15 cellular contexts compared by ENCODE assay signal in the genomic region with DNA sequence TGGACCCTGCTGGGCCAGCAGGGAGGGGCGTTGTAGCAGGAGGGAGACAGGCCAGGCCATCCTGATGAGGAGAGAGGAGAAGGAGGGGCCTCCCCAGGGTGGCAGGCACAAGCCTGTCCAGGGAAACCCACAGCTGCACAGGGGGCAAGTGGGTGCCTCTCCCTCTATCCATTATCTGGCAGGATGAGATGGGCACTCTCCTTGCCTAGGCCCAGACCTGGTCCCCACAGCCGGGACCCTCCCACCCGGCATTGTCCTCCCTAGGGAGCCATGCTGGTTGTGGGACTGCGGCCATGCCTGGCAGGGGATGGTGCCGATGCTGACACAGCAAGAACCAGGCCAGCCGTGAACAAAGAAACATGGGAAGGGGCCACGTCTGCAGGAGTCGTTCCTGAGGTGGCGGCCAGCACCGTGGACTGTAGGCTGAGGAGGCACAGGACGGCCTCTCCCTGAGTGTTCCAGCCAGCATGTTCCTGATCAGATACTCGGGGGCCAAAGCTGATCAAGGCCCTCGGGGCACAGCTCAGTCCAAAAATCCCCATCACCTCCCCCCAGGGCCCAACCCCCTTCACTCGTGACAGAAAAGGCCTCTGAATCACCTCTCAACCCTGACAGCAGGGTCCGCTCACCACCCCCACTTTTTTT. TPM values are rescaled to one million over a fixed set of nuclear protein-coding genes. Genes with fewer than 3 reads are reported as not detected.
DNase-seq lines count a peak whose midpoint lies in the region; FAIRE-seq and TF ChIP-seq lines count a peak whose summit lies in the region.
"Had no signal": no experiment of that assay in that cellular context is flagged by ENCODE, and none has a peak within 500 bp of the region (broad histone marks: within the 10 kb centered on the region; RNA-seq: fewer than 3 reads in every experiment).

No MANE protein-coding gene starts in this region.

- FAIRE-seq in GM12891 (lab: Jason Lieb, UNC), result peak; percentile 33

- CTCF ChIA-PET in HEK293T (lab: Yijun Ruan, JAX), result interaction anchor here (1.0 kb wide), 1 partner anchor 245 kb away, joined by 3 read pairs; no protein-coding TSS in a partner anchor

- peak overlapping the region; percentile 99 for H3K27ac ChIP-seq in KOPT-K1 (ENCODE audit: low read depth, low read length, poor library complexity, severe bottlenecking)
- H3K27ac ChIP-seq: adrenal gland had no signal

- H3K36me3 Mint-ChIP-seq in dendritic cell treated with granulocyte-macrophage colony-stimulating factor and Interleukin-4, amounts not matched to agents 40 ng/mL and 50 ng/mL, for 4 days (ENCODE audit: low read depth), result no peaks in the 10 kb centered on the region

- H3K4me1 Mint-ChIP-seq in dendritic cell treated with granulocyte-macrophage colony-stimulating factor and Interleukin-4, amounts not matched to agents 40 ng/mL and 50 ng/mL, for 4 days (ENCODE audit: low read depth), result peaks cover 40% of the 10 kb centered on the region

- no peaks in the 10 kb centered on the region for H3K36me3 ChIP-seq in KOPT-K1 (ENCODE audit: insufficient read depth, low read length)
- H3K36me3 ChIP-seq: adrenal gland had no signal

- H3K27me3 Mint-ChIP-seq in dendritic cell treated with granulocyte-macrophage colony-stimulating factor and Interleukin-4, amounts not matched to agents 40 ng/mL and 50 ng/mL, for 4 days, result peaks cover 37% of the 10 kb centered on the region

- intact Hi-C loops in dendritic cell treated with granulocyte-macrophage colony-stimulating factor and Interleukin-4, amounts not matched to agents 40 ng/mL and 50 ng/mL, for 4 days (cut with micrococcal nuclease), result no loop called here

- peak overlapping the region; percentile 52 for H3K27ac Mint-ChIP-seq in dendritic cell treated with granulocyte-macrophage colony-stimulating factor and Interleukin-4, amounts not matched to agents 40 ng/mL and 50 ng/mL, for 4 days

- DNase-seq in GM12891 (ENCODE audit: insufficient read length, low spot score) (no peak), retina (peak; percentile 51), HEK293T (ENCODE audit: extremely low spot score) (no peak), AG08396 (ENCODE audit: low spot score) (no peak), C1 segment of cervical spinal cord (lab: John Stamatoyannopoulos, UW) (no peak)
- DNase-seq: activated CD4-positive, CD25-positive, alpha-beta regulatory T cell; adrenal gland; cerebellar nuclear complex; DMS79 treated with DMSO at 0.1 percent for 48 hours; MM.1S; NCI-H1930; NCI-H526 treated with DMSO at 0.1 percent for 48 hours; SW 1271 had no signal

- no peaks in the 10 kb centered on the region for H3K9me3 ChIP-seq in KOPT-K1 (ENCODE audit: insufficient read depth, low read length, poor library complexity, severe bottlenecking)
- H3K9me3 ChIP-seq: adrenal gland had no signal

- H3K9me3 Mint-ChIP-seq in dendritic cell treated with granulocyte-macrophage colony-stimulating factor and Interleukin-4, amounts not matched to agents 40 ng/mL and 50 ng/mL, for 4 days, result no peaks in the 10 kb centered on the region

- POLR2A ChIA-PET in HEK293T (lab: Yijun Ruan, JAX), result interaction anchor here (0.6 to 3.3 kb wide), 3 partner anchors 45 to 229 kb away, joined by 4 to 13 read pairs (median 6); partner anchors contain the start of genes CLK3 and UBL7

- TF ChIP-seq POLR2A in GM12891 (IDR thresholded peaks at IDR 0.05; ENCODE audit: low read depth, low read length), result no peak

- H3K4me3 Mint-ChIP-seq in dendritic cell treated with granulocyte-macrophage colony-stimulating factor and Interleukin-4, amounts not matched to agents 40 ng/mL and 50 ng/mL, for 4 days, result no peak overlapping the region

TF ChIP-seq in GM12891, 5 proteins besides CTCF, POLR2A, EP300 and RAD21:
- TF ChIP-seq SPI1 (IDR thresholded peaks at IDR 0.05; ENCODE audit: low read depth, low read length), result no peak
- TF ChIP-seq POU2F2 (IDR thresholded peaks at IDR 0.05; ENCODE audit: low read depth, low read length), result no peak
- TF ChIP-seq TAF1 (IDR thresholded peaks at IDR 0.05; ENCODE audit: low read depth, low read length), result no peak

TF ChIP-seq in HEK293T, 16 proteins besides CTCF, POLR2A, EP300 and RAD21:
- TF ChIP-seq L3MBTL2 (conservative IDR thresholded peaks at IDR 0.05), result no peak
- TF ChIP-seq TARDBP (IDR thresholded peaks at IDR 0.05), result no peak
- TF ChIP-seq PKNOX1 (IDR thresholded peaks at IDR 0.05), result no peak
- TF ChIP-seq CTBP1 (IDR thresholded peaks at IDR 0.05; ENCODE audit: borderline replicate concordance), result no peak
- TF ChIP-seq HDGF (IDR thresholded peaks at IDR 0.05; ENCODE audit: borderline replicate concordance), result no peak
- TF ChIP-seq ELF4 (IDR thresholded peaks at IDR 0.05), result no peak

RNA-seq across cellular contexts. Expression of gene CYP11A1, which starts 19.2 kb away (rescaled TPM):
- polyA plus RNA-seq in GM12891 (2012; ENCODE audit: low read depth, missing spikeins), result 0.54 TPM

RNA-seq across cellular contexts. Expression of gene SEMA7A, which starts 47.1 kb away (rescaled TPM):
- polyA plus RNA-seq in GM12891 (2012; ENCODE audit: low read depth, missing spikeins), result 51.0 TPM
